Comparison of ENCODE assay signal across 1 cellular context in genomic region chr16:11312718-11313492, GRCh38.
TF ChIP-seq lines count a peak whose summit lies in the region.

No MANE protein-coding gene starts in this region.

TF ChIP-seq in HepG2, 621 proteins besides CTCF, POLR2A, EP300 and RAD21 (continued from another document and continues in another):
- TF ChIP-seq, protein P1, sequence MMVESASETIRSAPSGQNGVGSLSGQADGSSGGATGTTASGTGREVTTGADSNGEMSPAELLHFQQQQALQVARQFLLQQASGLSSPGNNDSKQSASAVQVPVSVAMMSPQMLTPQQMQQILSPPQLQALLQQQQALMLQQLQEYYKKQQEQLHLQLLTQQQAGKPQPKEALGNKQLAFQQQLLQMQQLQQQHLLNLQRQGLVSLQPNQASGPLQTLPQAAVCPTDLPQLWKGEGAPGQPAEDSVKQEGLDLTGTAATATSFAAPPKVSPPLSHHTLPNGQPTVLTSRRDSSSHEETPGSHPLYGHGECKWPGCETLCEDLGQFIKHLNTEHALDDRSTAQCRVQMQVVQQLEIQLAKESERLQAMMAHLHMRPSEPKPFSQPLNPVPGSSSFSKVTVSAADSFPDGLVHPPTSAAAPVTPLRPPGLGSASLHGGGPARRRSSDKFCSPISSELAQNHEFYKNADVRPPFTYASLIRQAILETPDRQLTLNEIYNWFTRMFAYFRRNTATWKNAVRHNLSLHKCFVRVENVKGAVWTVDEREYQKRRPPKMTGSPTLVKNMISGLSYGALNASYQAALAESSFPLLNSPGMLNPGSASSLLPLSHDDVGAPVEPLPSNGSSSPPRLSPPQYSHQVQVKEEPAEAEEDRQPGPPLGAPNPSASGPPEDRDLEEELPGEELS (CRISPR knock-in tag; IDR thresholded peaks at IDR 0.05) = peak; percentile 52
- TF ChIP-seq MYPOP (CRISPR knock-in tag; IDR thresholded peaks at IDR 0.05) = no peak
- 0 out of 2 replicates have a peak, but pooled peaks have one; percentile 51 for TF ChIP-seq DNMT3B (CRISPR knock-in tag; conservative IDR thresholded peaks at IDR 0.05)
- no peak for TF ChIP-seq TIGD3 (CRISPR knock-in tag; IDR thresholded peaks at IDR 0.05; ENCODE audit: borderline replicate concordance)
- no peak for TF ChIP-seq POLR2AphosphoS2 (IDR thresholded peaks at IDR 0.05; ENCODE audit: low read depth, low read length)
- peak; percentile 87; the same call in 1 of the 2 replicates for TF ChIP-seq ZNF44 (CRISPR knock-in tag; IDR thresholded peaks at IDR 0.05)
- 0 out of 2 replicates have a peak, but pooled peaks have one; percentile 41 for TF ChIP-seq SMAD1 (CRISPR knock-in tag; IDR thresholded peaks at IDR 0.05; ENCODE audit: borderline replicate concordance, low read depth)
- TF ChIP-seq SP5 (CRISPR knock-in tag; IDR thresholded peaks at IDR 0.05; ENCODE audit: borderline replicate concordance, low read depth) = peak; percentile 29; the same call in 1 of the 2 replicates
- 0 out of 2 replicates have a peak, but pooled peaks have one; percentile 15 for TF ChIP-seq TAF1 (CRISPR knock-in tag; IDR thresholded peaks at IDR 0.05)
- TF ChIP-seq DMAP1 (CRISPR knock-in tag; IDR thresholded peaks at IDR 0.05) = peak; percentile 59; the same call in 1 of the 2 replicates
- peak; percentile 58 for TF ChIP-seq GATAD2A (CRISPR knock-in tag; IDR thresholded peaks at IDR 0.05)
- TF ChIP-seq ZNF160 (CRISPR knock-in tag; IDR thresholded peaks at IDR 0.05) = no peak
- TF ChIP-seq WIZ (CRISPR knock-in tag; IDR thresholded peaks at IDR 0.05) = no peak
- peak; percentile 44 for TF ChIP-seq ZNF781 (CRISPR knock-in tag; IDR thresholded peaks at IDR 0.05; ENCODE audit: borderline replicate concordance, not compliant biosample characterization)
- no peak for TF ChIP-seq ZNF672 (CRISPR knock-in tag; IDR thresholded peaks at IDR 0.05)
- TF ChIP-seq ZNF746 (CRISPR knock-in tag; IDR thresholded peaks at IDR 0.05) = 0 out of 2 replicates have a peak, but pooled peaks have one; percentile 39
- TF ChIP-seq, protein P2, sequence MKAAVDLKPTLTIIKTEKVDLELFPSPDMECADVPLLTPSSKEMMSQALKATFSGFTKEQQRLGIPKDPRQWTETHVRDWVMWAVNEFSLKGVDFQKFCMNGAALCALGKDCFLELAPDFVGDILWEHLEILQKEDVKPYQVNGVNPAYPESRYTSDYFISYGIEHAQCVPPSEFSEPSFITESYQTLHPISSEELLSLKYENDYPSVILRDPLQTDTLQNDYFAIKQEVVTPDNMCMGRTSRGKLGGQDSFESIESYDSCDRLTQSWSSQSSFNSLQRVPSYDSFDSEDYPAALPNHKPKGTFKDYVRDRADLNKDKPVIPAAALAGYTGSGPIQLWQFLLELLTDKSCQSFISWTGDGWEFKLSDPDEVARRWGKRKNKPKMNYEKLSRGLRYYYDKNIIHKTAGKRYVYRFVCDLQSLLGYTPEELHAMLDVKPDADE (CRISPR knock-in tag; IDR thresholded peaks at IDR 0.05) = no peak
- TF ChIP-seq MAZ (IDR thresholded peaks at IDR 0.05; ENCODE audit: borderline replicate concordance, low read depth, low read length) = 0 out of 2 replicates have a peak, but pooled peaks have one; percentile 57
- no peak for TF ChIP-seq MAZ (CRISPR knock-in tag; IDR thresholded peaks at IDR 0.05; ENCODE audit: low read depth)
- TF ChIP-seq AGO1 (IDR thresholded peaks at IDR 0.05; ENCODE audit: low read depth, low read length, poor library complexity, severe bottlenecking) = no peak
- TF ChIP-seq ZNF639 (CRISPR knock-in tag; conservative IDR thresholded peaks at IDR 0.05) = no peak
- no peak for TF ChIP-seq CHD4 (IDR thresholded peaks at IDR 0.05; ENCODE audit: borderline replicate concordance, low read length)
- TF ChIP-seq MED8 (CRISPR knock-in tag; IDR thresholded peaks at IDR 0.05; ENCODE audit: insufficient replicate concordance) = no peak
- TF ChIP-seq CC2D1A (CRISPR knock-in tag; IDR thresholded peaks at IDR 0.05) = 0 out of 2 replicates have a peak, but pooled peaks have one; percentile 47
- TF ChIP-seq FOSL2 (CRISPR knock-in tag; IDR thresholded peaks at IDR 0.05) = no peak
- TF ChIP-seq, protein P3, sequence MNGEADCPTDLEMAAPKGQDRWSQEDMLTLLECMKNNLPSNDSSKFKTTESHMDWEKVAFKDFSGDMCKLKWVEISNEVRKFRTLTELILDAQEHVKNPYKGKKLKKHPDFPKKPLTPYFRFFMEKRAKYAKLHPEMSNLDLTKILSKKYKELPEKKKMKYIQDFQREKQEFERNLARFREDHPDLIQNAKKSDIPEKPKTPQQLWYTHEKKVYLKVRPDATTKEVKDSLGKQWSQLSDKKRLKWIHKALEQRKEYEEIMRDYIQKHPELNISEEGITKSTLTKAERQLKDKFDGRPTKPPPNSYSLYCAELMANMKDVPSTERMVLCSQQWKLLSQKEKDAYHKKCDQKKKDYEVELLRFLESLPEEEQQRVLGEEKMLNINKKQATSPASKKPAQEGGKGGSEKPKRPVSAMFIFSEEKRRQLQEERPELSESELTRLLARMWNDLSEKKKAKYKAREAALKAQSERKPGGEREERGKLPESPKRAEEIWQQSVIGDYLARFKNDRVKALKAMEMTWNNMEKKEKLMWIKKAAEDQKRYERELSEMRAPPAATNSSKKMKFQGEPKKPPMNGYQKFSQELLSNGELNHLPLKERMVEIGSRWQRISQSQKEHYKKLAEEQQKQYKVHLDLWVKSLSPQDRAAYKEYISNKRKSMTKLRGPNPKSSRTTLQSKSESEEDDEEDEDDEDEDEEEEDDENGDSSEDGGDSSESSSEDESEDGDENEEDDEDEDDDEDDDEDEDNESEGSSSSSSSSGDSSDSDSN (CRISPR knock-in tag; IDR thresholded peaks at IDR 0.05) = 0 out of 2 replicates have a peak, but pooled peaks have one; percentile 42
- TF ChIP-seq NR2F6 (IDR thresholded peaks at IDR 0.05) = no peak
- no peak for TF ChIP-seq NR2F6 (CRISPR knock-in tag; IDR thresholded peaks at IDR 0.05)
- TF ChIP-seq HDAC2 (CRISPR knock-in tag; IDR thresholded peaks at IDR 0.05) = peak; percentile 22; the same call in 1 of the 2 replicates
- TF ChIP-seq NFE2 (CRISPR knock-in tag; IDR thresholded peaks at IDR 0.05) = 0 out of 2 replicates have a peak, but pooled peaks have one; percentile 29
- TF ChIP-seq CREBL2 (CRISPR knock-in tag; IDR thresholded peaks at IDR 0.05; ENCODE audit: borderline replicate concordance) = 0 out of 2 replicates have a peak, but pooled peaks have one; percentile 64
- no peak for TF ChIP-seq TARDBP (CRISPR knock-in tag; IDR thresholded peaks at IDR 0.05)
- peak; percentile 77 for TF ChIP-seq IKZF4 (CRISPR knock-in tag; IDR thresholded peaks at IDR 0.05; ENCODE audit: borderline replicate concordance, low read depth, not compliant biosample characterization)
- peak; percentile 100 for TF ChIP-seq IRF2 (CRISPR knock-in tag; IDR thresholded peaks at IDR 0.05)
- peak; percentile 53; the same call in 1 of the 2 replicates for TF ChIP-seq ZFP91 (CRISPR knock-in tag; IDR thresholded peaks at IDR 0.05; ENCODE audit: borderline replicate concordance)
- TF ChIP-seq KLF12 (CRISPR knock-in tag; IDR thresholded peaks at IDR 0.05; ENCODE audit: borderline replicate concordance) = no peak
- TF ChIP-seq ZNF496 (CRISPR knock-in tag; IDR thresholded peaks at IDR 0.05; ENCODE audit: insufficient replicate concordance) = no peak
- 0 out of 2 replicates have a peak, but pooled peaks have one; percentile 48 for TF ChIP-seq ZNF646 (CRISPR knock-in tag; IDR thresholded peaks at IDR 0.05)
- peak; percentile 78; the same call in 1 of the 2 replicates for TF ChIP-seq GLI4 (CRISPR knock-in tag; IDR thresholded peaks at IDR 0.05; ENCODE audit: borderline replicate concordance)
- peak; percentile 55; the same call in 1 of the 2 replicates for TF ChIP-seq AKAP8 (CRISPR knock-in tag; IDR thresholded peaks at IDR 0.05)
- TF ChIP-seq IKZF5 (CRISPR knock-in tag; IDR thresholded peaks at IDR 0.05) = no peak
- no peak for TF ChIP-seq ZNF556 (CRISPR knock-in tag; IDR thresholded peaks at IDR 0.05; ENCODE audit: borderline replicate concordance)
